In the genomic region with DNA sequence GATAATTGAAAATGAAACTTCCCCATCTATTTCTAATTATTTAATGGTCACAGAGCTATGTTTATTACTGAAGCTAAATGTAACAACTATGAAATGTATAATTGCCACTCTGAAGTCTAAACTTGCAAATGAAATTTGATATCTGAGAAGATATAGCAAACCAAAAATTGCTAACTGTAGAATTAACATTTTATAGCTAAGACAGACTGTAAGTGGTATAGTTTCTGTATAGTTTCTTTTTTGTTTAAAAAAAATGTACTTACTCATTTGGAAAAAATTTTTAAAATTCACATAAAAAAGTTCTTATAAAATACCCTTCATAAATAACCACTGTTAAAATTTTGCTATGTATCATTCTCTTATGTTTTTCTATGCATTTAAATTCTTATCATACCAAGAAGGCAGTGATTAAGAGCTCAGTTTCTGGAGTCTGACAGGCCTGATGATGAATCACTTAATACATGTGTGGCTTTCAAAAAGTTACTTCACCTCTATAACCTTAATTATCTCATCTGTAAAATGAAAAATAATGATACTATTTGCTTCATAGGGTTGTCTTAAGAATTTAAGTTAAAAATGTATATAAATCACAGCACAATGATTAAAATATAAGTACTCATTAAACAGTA, we compare ENCODE assay signal across 20 cellular contexts.
DNase-seq lines count a peak whose midpoint lies in the region; ATAC-seq, FAIRE-seq and TF ChIP-seq lines count a peak whose summit lies in the region.
"Had no signal": no experiment of that assay in that cellular context is flagged by ENCODE, and none has a peak within 500 bp of the region (broad histone marks: within the 10 kb centered on the region; RNA-seq: fewer than 3 reads in every experiment).

No MANE protein-coding gene starts in this region.

- H3K27ac ChIP-seq in endothelial cell of umbilical vein (ENCODE audit: insufficient read depth, low read depth, low read length) (no peak overlapping the region), osteoblast (ENCODE audit: low read depth, low read length) (no peak overlapping the region)
- H3K27ac ChIP-seq: BLaER1, heart left ventricle, HL-60, left lung, right lobe of liver, vagina had no signal

- H3K4me1 ChIP-seq in endothelial cell of umbilical vein (ENCODE audit: control insufficient read depth, extremely low read depth, insufficient read depth, low read length) (no peaks in the 10 kb centered on the region), osteoblast (ENCODE audit: insufficient read depth, low read length) (peaks cover 13% of the 10 kb centered on the region)
- H3K4me1 ChIP-seq: BLaER1, heart left ventricle, left lung, right lobe of liver, vagina had no signal

- BruUV-seq in endothelial cell of umbilical vein (replicated peaks; lab: Mats Ljungman, UMichigan), result no TSS peak

- H3K4me3 ChIP-seq in endothelial cell of umbilical vein (replicated peaks in 1 of 3; ENCODE audit: insufficient read depth in 1 of 3, low read depth in 1 of 3, low read length in 3 of 3) (no peak overlapping the region), osteoblast (ENCODE audit: insufficient read depth, low read length) (no peak overlapping the region)
- H3K4me3 ChIP-seq: BLaER1, heart left ventricle, left lung, MG63, right lobe of liver, vagina had no signal

- H4K20me1 ChIP-seq in endothelial cell of umbilical vein (replicated peaks; ENCODE audit: control insufficient read depth, extremely low read depth, insufficient read depth, low read length), result no peaks in the 10 kb centered on the region
- H4K20me1 ChIP-seq in osteoblast (ENCODE audit: insufficient read depth, low read length), result no peaks in the 10 kb centered on the region
- H4K20me1 ChIP-seq: BLaER1 had no signal

- no peak for TF ChIP-seq POLR2A in endothelial cell of umbilical vein (IDR thresholded peaks at IDR 0.05; ENCODE audit: low read depth, low read length)

- no peaks in the 10 kb centered on the region for H3K9me1 ChIP-seq in endothelial cell of umbilical vein (replicated peaks; ENCODE audit: control insufficient read depth, extremely low read depth, insufficient read depth, low read length)

- intact Hi-C loops in endothelial cell of umbilical vein (cut with micrococcal nuclease), result no loop called here

- POLR2A ChIA-PET in endothelial cell of umbilical vein (lab: Charles Lee), result interaction anchor here (0.7 kb wide), 1 partner anchor 10 kb away, joined by 3 read pairs; no protein-coding TSS in a partner anchor

- H3K9me3 ChIP-seq in endothelial cell of umbilical vein (replicated peaks; ENCODE audit: control insufficient read depth, insufficient read depth, low read length), result no peaks in the 10 kb centered on the region
- no peaks in the 10 kb centered on the region for H3K9me3 ChIP-seq in osteoblast (ENCODE audit: low read depth, low read length)
- H3K9me3 ChIP-seq: BLaER1, heart left ventricle, left lung, MG63, right lobe of liver, vagina had no signal

- no peaks in the 10 kb centered on the region for H3K36me3 ChIP-seq in endothelial cell of umbilical vein (ENCODE audit: control insufficient read depth in 2 of 2, extremely low read depth in 1 of 2, insufficient read depth in 2 of 2, low read length in 2 of 2)
- H3K36me3 ChIP-seq in osteoblast (ENCODE audit: insufficient read depth, low read length), result no peaks in the 10 kb centered on the region
- H3K36me3 ChIP-seq: BLaER1, left lung, MG63, vagina had no signal

- no peaks in the 10 kb centered on the region for H3K27me3 ChIP-seq in endothelial cell of umbilical vein (ENCODE audit: control insufficient read depth in 2 of 2, insufficient read depth in 2 of 2, low read length in 2 of 2)
- no peaks in the 10 kb centered on the region for H3K27me3 ChIP-seq in osteoblast (ENCODE audit: insufficient read depth, low read length)
- H3K27me3 ChIP-seq: BLaER1, heart left ventricle, left lung, MG63, right lobe of liver, vagina had no signal

- no peak overlapping the region for H3K4me2 ChIP-seq in endothelial cell of umbilical vein (ENCODE audit: insufficient read depth, low read length)
- peak overlapping the region; percentile 15 for H3K4me2 ChIP-seq in osteoblast (ENCODE audit: insufficient read depth, low read length)
- H3K4me2 ChIP-seq: BLaER1 had no signal

- TF ChIP-seq CTCF in endothelial cell of umbilical vein (IDR thresholded peaks at IDR 0.05; ENCODE audit: extremely low read depth in 1 of 2, insufficient read depth in 1 of 2, low read depth in 1 of 2, low read length in 2 of 2), result no peak
- no peak for TF ChIP-seq CTCF in osteoblast (IDR thresholded peaks at IDR 0.05; ENCODE audit: extremely low read depth, low read depth, low read length)

- dilution Hi-C loops in endothelial cell of umbilical vein (cut with MboI; ENCODE audit: extremely low pct_ligation_motif_present, low sequenced_read_pairs), result no loop called here

- H3K79me2 ChIP-seq in endothelial cell of umbilical vein (ENCODE audit: control insufficient read depth, insufficient read depth, low read length) (no peaks in the 10 kb centered on the region), osteoblast (ENCODE audit: insufficient read depth, low read length) (no peaks in the 10 kb centered on the region)

- H2AFZ ChIP-seq in endothelial cell of umbilical vein (ENCODE audit: low read depth, low read length) (no peak overlapping the region), osteoblast (ENCODE audit: low read length) (no peak overlapping the region)

- no peak for ATAC-seq in HG03196 (IDR thresholded peaks at IDR 0.05; ENCODE audit: unreplicated experiment)
- ATAC-seq in HG02852 (IDR thresholded peaks at IDR 0.05; ENCODE audit: unreplicated experiment), result no peak
- ATAC-seq: heart left ventricle; left lung; naive thymus-derived CD4-positive, alpha-beta T cell; right lobe of liver; stimulated activated naive CD8-positive, alpha-beta T cell treated with anti-CD3 and anti-CD28 coated beads, Interleukin-15, Interleukin-2, amounts not matched to agents 100 U/mL and 50 U/mL, for 24 hours; WTC11 had no signal

- DNase-seq in RKO (ENCODE audit: low spot score) (peak; percentile 19), endothelial cell of umbilical vein (ENCODE audit: low read depth, low spot score) (peak; percentile 5), osteoblast (ENCODE audit: insufficient read length, low spot score, missing footprints) (peak; percentile 32), cerebellar nuclear complex (lab: John Stamatoyannopoulos, UW) (no peak)
- DNase-seq in activated effector memory CD4-positive, alpha-beta T cell treated with anti-CD3 and anti-CD28 coated beads, Interleukin-2, amount 50 U/mL, for 16 hours, result no peak
- DNase-seq: DMS79 treated with DMSO at 0.1 percent for 48 hours; heart left ventricle; left lung; MG63; naive thymus-derived CD4-positive, alpha-beta T cell; right lobe of liver; stimulated activated naive CD8-positive, alpha-beta T cell treated with anti-CD3 and anti-CD28 coated beads, Interleukin-15, Interleukin-2, amounts not matched to agents 100 U/mL and 50 U/mL, for 24 hours had no signal

- CTCF ChIA-PET in endothelial cell of umbilical vein (lab: Charles Lee), result interaction anchor here (0.8 to 1.6 kb wide), 5 partner anchors 9 to 18 kb away, joined by 3 to 7 read pairs (median 5); no protein-coding TSS in a partner anchor

- FAIRE-seq in G401.6 (lab: Jason Lieb, UNC), result peak; percentile 45
- no peak for FAIRE-seq in endothelial cell of umbilical vein (lab: Jason Lieb, UNC)
- FAIRE-seq: H1 had no signal

- H3K9ac ChIP-seq in endothelial cell of umbilical vein (replicated peaks; ENCODE audit: extremely low read depth, insufficient read depth, low read length), result no peak overlapping the region
- H3K9ac ChIP-seq: BLaER1 had no signal

TF ChIP-seq in endothelial cell of umbilical vein, 7 proteins besides CTCF, POLR2A, EP300 and RAD21:
- TF ChIP-seq GATA2 (IDR thresholded peaks at IDR 0.05; ENCODE audit: insufficient read depth, insufficient read length, low read depth, low read length), result no peak
- no peak for TF ChIP-seq FOS (IDR thresholded peaks at IDR 0.05; ENCODE audit: borderline replicate concordance, insufficient read depth, low read length)
- no peak for TF ChIP-seq JUN (IDR thresholded peaks at IDR 0.05; ENCODE audit: borderline replicate concordance, insufficient read depth, insufficient read length, low read depth)
- no peak for TF ChIP-seq MYC (IDR thresholded peaks at IDR 0.05; ENCODE audit: low read depth, low read length)
- no peak for TF ChIP-seq POLR2AphosphoS5 (IDR thresholded peaks at IDR 0.05; ENCODE audit: insufficient read depth, low read depth, low read length)
- TF ChIP-seq, protein P1, sequence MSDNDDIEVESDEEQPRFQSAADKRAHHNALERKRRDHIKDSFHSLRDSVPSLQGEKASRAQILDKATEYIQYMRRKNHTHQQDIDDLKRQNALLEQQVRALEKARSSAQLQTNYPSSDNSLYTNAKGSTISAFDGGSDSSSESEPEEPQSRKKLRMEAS (IDR thresholded peaks at IDR 0.05; ENCODE audit: insufficient read depth, insufficient read length), result no peak
- no peak for TF ChIP-seq EZH2 (IDR thresholded peaks at IDR 0.05; ENCODE audit: borderline replicate concordance, low read depth, low read length, severe bottlenecking)

Comparison
In these comparisons a context has a peak if more than half of its experiments do, and no peak if none do; other contexts are left out.
1. DNase-seq: peak in RKO (single experiment), endothelial cell of umbilical vein (single experiment) and osteoblast (single experiment); none in cerebellar nuclear complex (0 of 2) and activated effector memory CD4-positive, alpha-beta T cell treated with anti-CD3 and anti-CD28 coated beads, Interleukin-2, amount 50 U/mL, for 16 hours (single experiment).